In genomic region chr9:16248816-16249215, GRCh38 we compare ENCODE assay signal across 23 cellular contexts.
DNase-seq lines count a peak whose midpoint lies in the region; ATAC-seq and TF ChIP-seq lines count a peak whose summit lies in the region.
"Had no signal": no experiment of that assay in that cellular context is flagged by ENCODE, and none has a peak within 500 bp of the region (broad histone marks: within the 10 kb centered on the region; RNA-seq: fewer than 3 reads in every experiment).

No MANE protein-coding gene starts in this region.

- H4K20me1 ChIP-seq in SK-N-SH (ENCODE audit: insufficient read depth), result no peaks in the 10 kb centered on the region
- H4K20me1 ChIP-seq: BLaER1 treated with 17β-estradiol and CSF1 and Interleukin-3, amounts not matched to agents 10 nM and 100 nM had no signal

- DNase-seq in SK-N-SH, result no peak
- DNase-seq in kidney tubule cell (ENCODE audit: low spot score), result no peak
- DNase-seq: 8988T; ACHN; AML-193; BE2C; CD4-positive, alpha-beta T cell; CD8-positive, alpha-beta memory T cell; DMS 273 treated with DMSO at 0.1 percent for 48 hours; DMS79; EL; GDM1; GOT3; H7; HCEC 1CT had no signal

- no peaks in the 10 kb centered on the region for H3K27me3 ChIP-seq in SK-N-SH (ENCODE audit: insufficient read depth)
- H3K27me3 ChIP-seq in muscle layer of colon (ENCODE audit: control insufficient read depth in 1 of 2, insufficient read depth in 2 of 2, low read length in 2 of 2), result no peaks in the 10 kb centered on the region
- H3K27me3 ChIP-seq in rectal smooth muscle tissue (ENCODE audit: control insufficient read depth, insufficient read depth, low read length), result no peaks in the 10 kb centered on the region
- H3K27me3 ChIP-seq: BE2C had no signal

- no peaks in the 10 kb centered on the region for H3K9me2 ChIP-seq in SK-N-SH

- H3K36me3 ChIP-seq in SK-N-SH (replicated peaks in 1 of 2; ENCODE audit: control insufficient read depth in 1 of 2, insufficient read depth in 2 of 2, low read length in 1 of 2) (no peaks in the 10 kb centered on the region), muscle layer of colon (ENCODE audit: insufficient read depth, low read length) (no peaks in the 10 kb centered on the region), rectal smooth muscle tissue (ENCODE audit: control insufficient read depth, insufficient read depth, low read length) (no peaks in the 10 kb centered on the region)
- H3K36me3 ChIP-seq: BE2C; BLaER1 treated with 17β-estradiol and CSF1 and Interleukin-3, amounts not matched to agents 10 nM and 100 nM had no signal

- no peak for TF ChIP-seq EP300 in SK-N-SH (IDR thresholded peaks at IDR 0.05; ENCODE audit: borderline replicate concordance in 1 of 2, low read depth in 1 of 2, low read length in 1 of 2)

- POLR2A ChIA-PET in SK-N-SH (lab: Yijun Ruan, JAX), result no interaction called here

- H3K4me1 ChIP-seq in SK-N-SH (ENCODE audit: control insufficient read depth in 1 of 2, insufficient read depth in 2 of 2, low read depth in 1 of 2, low read length in 1 of 2), result peaks cover 5 to 13% of the 10 kb centered on the region in 2 experiments; a peak in 2 of 4 replicates
- H3K4me1 ChIP-seq in muscle layer of colon (ENCODE audit: insufficient read depth, low read length), result peaks cover 8% of the 10 kb centered on the region
- H3K4me1 ChIP-seq in rectal smooth muscle tissue (ENCODE audit: control insufficient read depth, insufficient read depth, low read length), result peaks cover 3% of the 10 kb centered on the region
- H3K4me1 ChIP-seq: BE2C had no signal

- ATAC-seq in SK-N-SH treated with all-trans-retinoic acid at 6 μM for 48 hours, result no peak
- no peak for ATAC-seq in HG02610 (IDR thresholded peaks at IDR 0.05; ENCODE audit: unreplicated experiment)
- no peak for ATAC-seq in GM19324 (IDR thresholded peaks at IDR 0.05; ENCODE audit: low FRiP score, unreplicated experiment)
- ATAC-seq: A549, GM12878 had no signal

- no peak for TF ChIP-seq CTCF in SK-N-SH (IDR thresholded peaks at IDR 0.05)

- no peaks in the 10 kb centered on the region for H3K79me2 ChIP-seq in SK-N-SH (ENCODE audit: insufficient read depth)

- H3K27ac ChIP-seq in SK-N-SH (ENCODE audit: low read depth in 2 of 2, low read length in 1 of 2) (no peak overlapping the region), muscle layer of colon (ENCODE audit: low read depth, low read length) (peak overlapping the region; percentile 10), rectal smooth muscle tissue (ENCODE audit: low read depth, low read length) (peak overlapping the region; percentile 30)
- H3K27ac ChIP-seq: BLaER1 treated with 17β-estradiol and CSF1 and Interleukin-3, amounts not matched to agents 10 nM and 100 nM had no signal

- no peaks in the 10 kb centered on the region for H3F3A ChIP-seq in SK-N-SH (replicated peaks; ENCODE audit: insufficient read depth)

- WGBS in SK-N-SH (ENCODE audit: low lambda C conversion rate), result 96% methylated on average over 6 of the region's 6 CpGs

- TF ChIP-seq RAD21 in SK-N-SH (IDR thresholded peaks at IDR 0.05; ENCODE audit: low read length), result no peak

- no peak overlapping the region for H3K4me3 ChIP-seq in SK-N-SH (ENCODE audit: low read depth in 2 of 2, low read length in 1 of 2)
- no peak overlapping the region for H3K4me3 ChIP-seq in muscle layer of colon (ENCODE audit: low read depth in 1 of 2, low read length in 2 of 2)
- H3K4me3 ChIP-seq in rectal smooth muscle tissue (ENCODE audit: low read length), result no peak overlapping the region
- H3K4me3 ChIP-seq: A549; BLaER1 treated with 17β-estradiol and CSF1 and Interleukin-3, amounts not matched to agents 10 nM and 100 nM; GM12878 had no signal

- H2AFZ ChIP-seq in SK-N-SH (ENCODE audit: low read depth), result no peak overlapping the region

- no peak overlapping the region for H3K4me2 ChIP-seq in SK-N-SH
- H3K4me2 ChIP-seq: A549; BLaER1 treated with 17β-estradiol and CSF1 and Interleukin-3, amounts not matched to agents 10 nM and 100 nM had no signal

- CTCF ChIA-PET in SK-N-SH (lab: Yijun Ruan, JAX), result interaction anchor here (1.1 to 4.5 kb wide), 4 partner anchors 9 to 19 kb away, joined by 3 to 20 read pairs (median 3); no protein-coding TSS in a partner anchor

- H3K9ac ChIP-seq in SK-N-SH (no peak overlapping the region), muscle layer of colon (ENCODE audit: low read length) (no peak overlapping the region), rectal smooth muscle tissue (ENCODE audit: low read length) (no peak overlapping the region)
- H3K9ac ChIP-seq: BLaER1 treated with 17β-estradiol and CSF1 and Interleukin-3, amounts not matched to agents 10 nM and 100 nM had no signal

- H3K9me3 ChIP-seq in SK-N-SH, result no peaks in the 10 kb centered on the region
- H3K9me3 ChIP-seq in muscle layer of colon (ENCODE audit: low read length), result no peaks in the 10 kb centered on the region
- H3K9me3 ChIP-seq: A549, BE2C had no signal

TF ChIP-seq in SK-N-SH treated with all-trans-retinoic acid at 6 μM for 48 hours, 23 proteins besides CTCF, POLR2A, EP300 and RAD21:
- TF ChIP-seq RARB (CRISPR knock-in tag; IDR thresholded peaks at IDR 0.05) (no peak), ISL1 (CRISPR knock-in tag; IDR thresholded peaks at IDR 0.05) (peak; percentile 72)

TF ChIP-seq in SK-N-SH, 30 proteins besides CTCF, POLR2A, EP300 and RAD21 (continues in another document):
- TF ChIP-seq TAF1 (IDR thresholded peaks at IDR 0.05; ENCODE audit: borderline replicate concordance, low read depth, low read length), result no peak
- TF ChIP-seq CHD2 (IDR thresholded peaks at IDR 0.05; ENCODE audit: low read length, partially characterized antibody), result no peak
- TF ChIP-seq YY1 (IDR thresholded peaks at IDR 0.05; ENCODE audit: low read depth), result no peak
- no peak for TF ChIP-seq RCOR1 (IDR thresholded peaks at IDR 0.05; ENCODE audit: low read length)
- no peak for TF ChIP-seq FOXM1 (IDR thresholded peaks at IDR 0.05; ENCODE audit: low read depth)
- TF ChIP-seq EZH2phosphoT487 (IDR thresholded peaks at IDR 0.05; ENCODE audit: borderline replicate concordance, low read depth), result no peak
- TF ChIP-seq SIN3A (IDR thresholded peaks at IDR 0.05; ENCODE audit: borderline replicate concordance, low read depth, low read length), result no peak
- TF ChIP-seq ELF1 (IDR thresholded peaks at IDR 0.05), result no peak
- TF ChIP-seq MEF2A (IDR thresholded peaks at IDR 0.05; ENCODE audit: borderline replicate concordance, low read depth), result no peak
- TF ChIP-seq SMC3 (IDR thresholded peaks at IDR 0.05; ENCODE audit: low read depth, low read length), result no peak
- TF ChIP-seq MAX (IDR thresholded peaks at IDR 0.05; ENCODE audit: low read depth), result no peak
- TF ChIP-seq RFX5 (IDR thresholded peaks at IDR 0.05; ENCODE audit: low read length), result no peak
- TF ChIP-seq IRF3 (IDR thresholded peaks at IDR 0.05; ENCODE audit: low read depth, low read length), result no peak
- no peak for TF ChIP-seq PBX3 (IDR thresholded peaks at IDR 0.05)
- TF ChIP-seq REST (IDR thresholded peaks at IDR 0.05; ENCODE audit: low read depth, low read length), result no peak
- no peak for TF ChIP-seq MXI1 (IDR thresholded peaks at IDR 0.05; ENCODE audit: low read depth, low read length)

Comparison
In these comparisons a context has a peak if more than half of its experiments do, and no peak if none do; other contexts are left out.
1. H3K27ac ChIP-seq: peak in muscle layer of colon (single experiment) and rectal smooth muscle tissue (single experiment); none in SK-N-SH (0 of 2).